Comparison of ENCODE assay signal across 1 cellular context in the genomic region with DNA sequence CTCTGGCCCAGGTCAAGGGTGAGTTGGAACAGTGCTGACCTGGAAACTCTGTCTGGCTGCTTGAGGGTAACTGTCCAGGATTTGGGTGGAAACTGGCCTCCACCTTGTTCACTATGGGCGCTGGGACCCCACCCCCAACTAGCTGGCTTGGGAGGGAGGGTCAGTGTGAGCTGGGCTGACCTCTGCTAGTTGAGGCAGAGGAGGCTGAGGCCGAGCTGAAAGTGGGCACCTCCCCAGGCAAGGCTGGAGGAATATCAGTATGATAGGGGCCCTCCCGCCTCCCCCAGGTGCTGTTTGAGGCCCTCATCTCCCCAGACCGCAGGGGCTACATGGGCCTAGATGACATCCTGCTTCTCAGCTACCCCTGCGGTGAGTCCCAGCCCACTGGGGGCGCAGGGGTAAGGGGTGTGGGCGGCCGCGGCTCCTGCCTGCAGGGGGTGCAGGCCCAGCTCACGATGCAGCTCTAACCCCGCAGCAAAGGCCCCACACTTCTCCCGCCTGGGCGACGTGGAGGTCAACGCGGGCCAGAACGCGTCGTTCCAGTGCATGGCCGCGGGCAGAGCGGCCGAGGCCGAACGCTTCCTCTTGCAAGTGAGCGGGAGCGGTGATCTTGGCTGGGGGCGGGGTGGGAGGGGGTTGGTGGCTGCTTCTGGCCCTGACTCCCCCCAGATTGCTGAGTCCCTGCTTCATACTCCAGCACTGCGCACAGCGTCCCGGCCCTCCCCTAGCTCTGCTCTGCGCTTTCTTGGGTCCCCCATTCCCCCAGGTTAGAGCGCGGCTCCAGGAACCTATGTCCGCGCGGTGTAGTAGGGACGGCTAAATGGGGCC.
TF ChIP-seq lines count a peak whose summit lies in the region.

No MANE protein-coding gene starts in this region.

TF ChIP-seq in H1, 55 proteins besides CTCF, POLR2A, EP300 and RAD21:
- no peak for TF ChIP-seq TEAD4 (IDR thresholded peaks at IDR 0.05; ENCODE audit: low read depth, low read length)
- 0 out of 2 replicates have a peak, but pooled peaks have one; percentile 22 for TF ChIP-seq YY1 (IDR thresholded peaks at IDR 0.05; ENCODE audit: low read depth, low read length)
- TF ChIP-seq TAF1 (IDR thresholded peaks at IDR 0.05; ENCODE audit: low read depth, low read length), result peak; percentile 12; the same call in 1 of the 2 replicates
- TF ChIP-seq, protein P1, sequence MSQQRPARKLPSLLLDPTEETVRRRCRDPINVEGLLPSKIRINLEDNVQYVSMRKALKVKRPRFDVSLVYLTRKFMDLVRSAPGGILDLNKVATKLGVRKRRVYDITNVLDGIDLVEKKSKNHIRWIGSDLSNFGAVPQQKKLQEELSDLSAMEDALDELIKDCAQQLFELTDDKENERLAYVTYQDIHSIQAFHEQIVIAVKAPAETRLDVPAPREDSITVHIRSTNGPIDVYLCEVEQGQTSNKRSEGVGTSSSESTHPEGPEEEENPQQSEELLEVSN (IDR thresholded peaks at IDR 0.05), result peak; percentile 45
- TF ChIP-seq, protein P2, sequence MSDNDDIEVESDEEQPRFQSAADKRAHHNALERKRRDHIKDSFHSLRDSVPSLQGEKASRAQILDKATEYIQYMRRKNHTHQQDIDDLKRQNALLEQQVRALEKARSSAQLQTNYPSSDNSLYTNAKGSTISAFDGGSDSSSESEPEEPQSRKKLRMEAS (IDR thresholded peaks at IDR 0.05), result peak; percentile 43
- no peak for TF ChIP-seq CREB1 (IDR thresholded peaks at IDR 0.05)
